13 cellular contexts compared by ENCODE assay signal in genomic region chr10:88731296-88731695, GRCh38. TPM values are rescaled to one million over a fixed set of nuclear protein-coding genes. Genes with fewer than 3 reads are reported as not detected.
DNase-seq lines count a peak whose midpoint lies in the region; ATAC-seq, FAIRE-seq and TF ChIP-seq lines count a peak whose summit lies in the region.
"Had no signal": no experiment of that assay in that cellular context is flagged by ENCODE, and none has a peak within 500 bp of the region (broad histone marks: within the 10 kb centered on the region; RNA-seq: fewer than 3 reads in every experiment).

No MANE protein-coding gene starts in this region.

- TF ChIP-seq POLR2A in GM12878 (IDR thresholded peaks at IDR 0.05; ENCODE audit: low read depth, low read length) (no peak), tibial nerve (IDR thresholded peaks at IDR 0.05) (no peak)

- H2AFZ ChIP-seq in GM12878 (ENCODE audit: control insufficient read depth, low read depth, low read length) (no peak overlapping the region), MM.1S (ENCODE audit: low read length) (no peak overlapping the region)

- H3K4me1 ChIP-seq in GM12878 (ENCODE audit: control insufficient read depth, insufficient read depth, low read length), result peaks cover 8% of the 10 kb centered on the region
- no peaks in the 10 kb centered on the region for H3K4me1 ChIP-seq in lower lobe of right lung
- H3K4me1 ChIP-seq in tibial nerve, result no peaks in the 10 kb centered on the region
- peaks cover 4% of the 10 kb centered on the region; the same call in 1 of the 2 replicates for H3K4me1 ChIP-seq in MM.1S (ENCODE audit: low read length)

- H3K4me3 Mint-ChIP-seq in activated CD4-positive, alpha-beta T cell treated with anti-CD3 and anti-CD28 coated beads for 36 hours, result no peak overlapping the region

- H3K27me3 ChIP-seq in GM12878 (replicated peaks in 1 of 2; ENCODE audit: control insufficient read depth in 2 of 2, insufficient read depth in 2 of 2, low read length in 1 of 2), result no peaks in the 10 kb centered on the region
- H3K27me3 ChIP-seq in lower lobe of right lung (ENCODE audit: low read depth), result no peaks in the 10 kb centered on the region
- H3K27me3 ChIP-seq in tibial nerve, result no peaks in the 10 kb centered on the region
- H3K27me3 ChIP-seq in MM.1S (replicated peaks; ENCODE audit: insufficient read depth, low read length), result no peaks in the 10 kb centered on the region

- 36% methylated on average over 6 of the region's 6 CpGs for WGBS in GM12878 (ENCODE audit: insufficient coverage, insufficient replicate concordance, low lambda C conversion rate, missing lambda C conversion rate)
- WGBS in tibial nerve, 2 donors, result 39 to 46% methylated on average over 6 of the region's 6 CpGs

- CTCF ChIA-PET in GM12878 (lab: Yijun Ruan, JAX), result interaction anchor here (1.0 to 4.5 kb wide), 3 partner anchors 79 to 202 kb away, joined by 3 to 54 read pairs (median 6); no protein-coding TSS in a partner anchor
- CTCF ChIA-PET in activated CD4-positive, alpha-beta T cell treated with anti-CD3 and anti-CD28 coated beads for 36 hours (lab: Charles Lee), result interaction anchor here (0.7 kb wide), 2 partner anchors 37 to 1081 kb away, joined by 3 read pairs; no protein-coding TSS in a partner anchor

- H3K9ac ChIP-seq in GM12878 (ENCODE audit: control insufficient read depth, insufficient read depth, low read length) (no peak overlapping the region), MM.1S (ENCODE audit: low read length) (no peak overlapping the region)

- H4K20me1 ChIP-seq in GM12878 (ENCODE audit: control insufficient read depth, insufficient read depth) (no peaks in the 10 kb centered on the region), MM.1S (ENCODE audit: insufficient read depth, low read length) (no peaks in the 10 kb centered on the region)

- H3K79me2 ChIP-seq in GM12878 (ENCODE audit: control insufficient read depth, insufficient read depth, low read length), result no peaks in the 10 kb centered on the region
- no peaks in the 10 kb centered on the region for H3K79me2 ChIP-seq in MM.1S (ENCODE audit: low read length)

- H3K27me3 Mint-ChIP-seq in activated CD4-positive, alpha-beta T cell treated with anti-CD3 and anti-CD28 coated beads for 36 hours, result peaks cover 3% of the 10 kb centered on the region

- no peaks in the 10 kb centered on the region for H3K9me2 ChIP-seq in MM.1S (replicated peaks; ENCODE audit: insufficient read depth, low read length)

- TF ChIP-seq RAD21 in GM12878 (IDR thresholded peaks at IDR 0.05; ENCODE audit: insufficient read depth, low read depth, low read length), result no peak

- no peaks in the 10 kb centered on the region for H3K36me3 ChIP-seq in GM12878 (ENCODE audit: control insufficient read depth in 2 of 2, insufficient read depth in 2 of 2, low read length in 1 of 2)
- no peaks in the 10 kb centered on the region for H3K36me3 ChIP-seq in lower lobe of right lung
- no peaks in the 10 kb centered on the region for H3K36me3 ChIP-seq in tibial nerve
- H3K36me3 ChIP-seq in MM.1S (replicated peaks; ENCODE audit: insufficient read depth, low read length), result no peaks in the 10 kb centered on the region

- no peaks in the 10 kb centered on the region for H3K9me3 ChIP-seq in GM12878 (replicated peaks; ENCODE audit: control insufficient read depth, insufficient read depth, low read length)
- H3K9me3 ChIP-seq in lower lobe of right lung, result no peaks in the 10 kb centered on the region
- H3K9me3 ChIP-seq in tibial nerve, result no peaks in the 10 kb centered on the region
- no peaks in the 10 kb centered on the region for H3K9me3 ChIP-seq in MM.1S (replicated peaks; ENCODE audit: insufficient read depth, low read length)

- intact Hi-C loops in GM12878 (cut with micrococcal nuclease; ENCODE audit: unreplicated experiment), result no loop called here
- intact Hi-C loops in lower lobe of right lung (cut with DNase I), result no loop called here
- intact Hi-C loops in activated CD4-positive, alpha-beta T cell treated with anti-CD3 and anti-CD28 coated beads for 36 hours (cut with DNase I, micrococcal nuclease), result no loop called here

- TF ChIP-seq CTCF in GM12878 (IDR thresholded peaks at IDR 0.05 in 2 of 3, conservative IDR thresholded peaks at IDR 0.05 in 1 of 3; ENCODE audit: control insufficient read depth in 2 of 3, extremely low read depth in 1 of 3, insufficient read depth in 1 of 3, low read depth in 3 of 3, low read length in 3 of 3) (no peak), lower lobe of right lung (IDR thresholded peaks at IDR 0.05) (no peak), tibial nerve (IDR thresholded peaks at IDR 0.05) (no peak), MM.1S (IDR thresholded peaks at IDR 0.05; ENCODE audit: low read length) (no peak)

- no TSS peak for BruUV-seq in GM12878 (replicated peaks; lab: Mats Ljungman, UMichigan)

- ATAC-seq in GM12878 (peak; percentile 64), lower lobe of right lung (peak; percentile 59 to 88), GM21390 (IDR thresholded peaks at IDR 0.05; ENCODE audit: unreplicated experiment) (no peak)
- ATAC-seq in activated CD4-positive, alpha-beta T cell treated with anti-CD3 and anti-CD28 coated beads for 36 hours, result no peak
- ATAC-seq: activated CD4-positive, CD25-positive, alpha-beta regulatory T cell treated with anti-CD3 and anti-CD28 coated beads, Interleukin-2, amount 50 U/mL, for 24 hours had no signal

- H3K27ac ChIP-seq in GM12878 (ENCODE audit: control insufficient read depth, insufficient read depth) (no peak overlapping the region), lower lobe of right lung (no peak overlapping the region), tibial nerve (no peak overlapping the region), MM.1S (ENCODE audit: low read length) (no peak overlapping the region)

- no peaks in the 10 kb centered on the region for H3K9me3 Mint-ChIP-seq in activated CD4-positive, alpha-beta T cell treated with anti-CD3 and anti-CD28 coated beads for 36 hours (ENCODE audit: low read depth)

- POLR2A ChIA-PET in GM12878 (lab: Charles Lee), result no interaction called here
- POLR2A ChIA-PET in activated CD4-positive, alpha-beta T cell treated with anti-CD3 and anti-CD28 coated beads for 36 hours (lab: Charles Lee), result no interaction called here

- RAD21 ChIA-PET in GM12878 (lab: Charles Lee; ENCODE audit: unreplicated experiment), result interaction anchor here (2.7 kb wide), 1 partner anchor 33 kb away, joined by 10 read pairs; no protein-coding TSS in a partner anchor

- in situ Hi-C loops in GM12878 (cut with MboI), result no loop called here

- H3F3A ChIP-seq in MM.1S (ENCODE audit: insufficient read depth, low read length), result no peaks in the 10 kb centered on the region; the same call in 1 of the 2 replicates

- no peaks in the 10 kb centered on the region for H3K36me3 Mint-ChIP-seq in activated CD4-positive, alpha-beta T cell treated with anti-CD3 and anti-CD28 coated beads for 36 hours (ENCODE audit: low read depth)

- FAIRE-seq in GM19239 (lab: Jason Lieb, UNC) (peak; percentile 40), GM12878 (lab: Jason Lieb, UNC) (no peak)
- FAIRE-seq: astrocyte had no signal

- H3K4me3 ChIP-seq in GM12878 (no peak overlapping the region), lower lobe of right lung (no peak overlapping the region), tibial nerve (no peak overlapping the region), MM.1S (ENCODE audit: low read length) (no peak overlapping the region)

- H3K27ac Mint-ChIP-seq in activated CD4-positive, alpha-beta T cell treated with anti-CD3 and anti-CD28 coated beads for 36 hours, result no peak overlapping the region

- TF ChIP-seq EP300 in GM12878 (IDR thresholded peaks at IDR 0.05; ENCODE audit: borderline replicate concordance in 1 of 2, control insufficient read depth in 1 of 2, low read depth in 2 of 2, low read length in 2 of 2) (no peak), tibial nerve (IDR thresholded peaks at IDR 0.05) (no peak)

- SMC1A ChIA-PET in GM12878 (lab: Charles Lee; ENCODE audit: uncharacterized antibody, unreplicated experiment), result interaction anchor here (1.0 to 3.6 kb wide), 3 partner anchors 19 to 32 kb away, joined by 4 to 16 read pairs (median 4); partner anchors contain the start of gene LIPN

- no peaks in the 10 kb centered on the region for H3K4me1 Mint-ChIP-seq in activated CD4-positive, alpha-beta T cell treated with anti-CD3 and anti-CD28 coated beads for 36 hours

- H3K4me2 ChIP-seq in GM12878 (ENCODE audit: control insufficient read depth, insufficient read depth), result no peak overlapping the region
- H3K4me2 ChIP-seq in MM.1S (ENCODE audit: low read depth, low read length), result no peak overlapping the region

- DNase-seq in GM19239 (ENCODE audit: insufficient read length, low spot score), result no peak
- peak; percentile 81 for DNase-seq in NCI-H146 (lab: John Stamatoyannopoulos, UW)
- no peak for DNase-seq in GM12878 (ENCODE audit: low read depth, low spot score)
- DNase-seq in lower lobe of right lung, result peak; percentile 80
- no peak for DNase-seq in tibial nerve (ENCODE audit: low spot score in 2 of 2)
- DNase-seq in activated CD4-positive, alpha-beta T cell treated with anti-CD3 and anti-CD28 coated beads for 36 hours, result no peak
- DNase-seq in MM.1S, result no peak
- DNase-seq: C1 segment of cervical spinal cord, NCI-H2029 treated with DMSO at 0.1 percent for 48 hours had no signal

RNA-seq across cellular contexts. Expression of gene LIPK, which starts 25.2 kb away (rescaled TPM):
- total RNA-seq in GM12878 (2013; cell fraction: nucleolus; rRNA removed), result not detected in 2 replicates
- total RNA-seq in GM12878 (2014; rRNA removed) (not detected in 2 replicates), GM12878 (2014; rRNA removed; fragmentation: Illumina TruSeq; extraction: Trizol) (not detected in 2 replicates), GM12878 (2021) (not detected in 2 replicates), lower lobe of right lung (not detected), tibial nerve (not detected)
- not detected for polyA plus RNA-seq in GM12878 (2011; ENCODE audit: low read depth)
- polyA plus RNA-seq in GM12878 (2011; rRNA removed) (not detected in 2 replicates), GM12878 (2014; fragmentation: Illumina TruSeq; extraction: Trizol) (not detected in 2 replicates), GM12878 (2014; fragmentation: Nextera tagmentation; extraction: Ambion mirVana) (not detected), GM12878 (2014; rRNA removed) (not detected in 2 replicates), GM12878 (2016; fragmentation: Nextera tagmentation; extraction: Ambion mirVana) (not detected)
- polyA plus RNA-seq in GM12878 (2011; cell fraction: cytosol; rRNA removed), result not detected in 2 replicates
- not detected in 2 replicates for polyA plus RNA-seq in GM12878 (2011; cell fraction: nucleus; rRNA removed)
- polyA plus RNA-seq in GM12878 (2012), result not detected in 2 replicates
- not detected in 2 replicates for polyA minus RNA-seq in GM12878 (2011; rRNA and poly(A)+ RNA removed)
- polyA minus RNA-seq in GM12878 (2011; cell fraction: cytosol; rRNA and poly(A)+ RNA removed), result not detected in 2 replicates
- polyA minus RNA-seq in GM12878 (2011; cell fraction: nucleus; rRNA and poly(A)+ RNA removed), result not detected in 2 replicates
- not detected for total RNA-seq in activated CD4-positive, alpha-beta T cell treated with anti-CD3 and anti-CD28 coated beads for 36 hours
- total RNA-seq: astrocyte, mucosa of gallbladder had no signal

RNA-seq across cellular contexts. Expression of gene LIPN, which starts 28.5 kb away (rescaled TPM):
- total RNA-seq in GM12878 (2013; cell fraction: nucleolus; rRNA removed), result not detected in 2 replicates
- total RNA-seq in GM12878 (2014; rRNA removed), result 0.23 and 0.44 TPM in 2 replicates
- total RNA-seq in GM12878 (2014; rRNA removed; fragmentation: Illumina TruSeq; extraction: Trizol), result not detected in 2 replicates
- total RNA-seq in GM12878 (2021), result not detected in 2 replicates
- not detected for polyA plus RNA-seq in GM12878 (2011; ENCODE audit: low read depth)
- polyA plus RNA-seq in GM12878 (2011; rRNA removed), result not detected in 2 replicates
- polyA plus RNA-seq in GM12878 (2011; cell fraction: cytosol; rRNA removed), result not detected in 2 replicates
- not detected in 2 replicates for polyA plus RNA-seq in GM12878 (2011; cell fraction: nucleus; rRNA removed)
- polyA plus RNA-seq in GM12878 (2012), result not detected in 2 replicates
- polyA plus RNA-seq in GM12878 (2014; fragmentation: Illumina TruSeq; extraction: Trizol), result not detected in 2 replicates
- not detected for polyA plus RNA-seq in GM12878 (2014; fragmentation: Nextera tagmentation; extraction: Ambion mirVana)
- polyA plus RNA-seq in GM12878 (2014; rRNA removed), result 0.06 TPM in 1 of 2 replicates, not detected in the other
- not detected for polyA plus RNA-seq in GM12878 (2016; fragmentation: Nextera tagmentation; extraction: Ambion mirVana)
- polyA minus RNA-seq in GM12878 (2011; rRNA and poly(A)+ RNA removed), result not detected in 2 replicates
- not detected in 2 replicates for polyA minus RNA-seq in GM12878 (2011; cell fraction: cytosol; rRNA and poly(A)+ RNA removed)
- polyA minus RNA-seq in GM12878 (2011; cell fraction: nucleus; rRNA and poly(A)+ RNA removed), result not detected in 2 replicates
- total RNA-seq in lower lobe of right lung, result 1.6 TPM
- not detected for total RNA-seq in tibial nerve
- total RNA-seq in activated CD4-positive, alpha-beta T cell treated with anti-CD3 and anti-CD28 coated beads for 36 hours, result not detected
- total RNA-seq: astrocyte, mucosa of gallbladder had no signal

Comparison
In these comparisons a context has a peak if more than half of its experiments do, and no peak if none do; other contexts are left out.
1. DNase-seq: peak in NCI-H146 (single experiment) and lower lobe of right lung (single experiment); none in GM19239 (single experiment), GM12878 (single experiment), tibial nerve (0 of 2), activated CD4-positive, alpha-beta T cell treated with anti-CD3 and anti-CD28 coated beads for 36 hours (single experiment) and MM.1S (single experiment).
2. ATAC-seq: peak in GM12878 (single experiment) and lower lobe of right lung (2 of 2); none in activated CD4-positive, alpha-beta T cell treated with anti-CD3 and anti-CD28 coated beads for 36 hours (single experiment) and GM21390 (single experiment).